In genomic region chr6:32609731-32610640, GRCh38 we compare ENCODE assay signal across 1 cellular context.
A peak's percentile ranks its signal among the peaks of the same experiment; 100 is the strongest.
TF ChIP-seq lines count a peak whose summit lies in the region.

No MANE protein-coding gene starts in this region.

TF ChIP-seq in HEK293, 187 proteins besides CTCF, POLR2A, EP300 and RAD21 (continued from another document):
- TF ChIP-seq ZNF518A (tag by site-specific recombination; conservative IDR thresholded peaks at IDR 0.05; ENCODE audit: low read depth) = peak; percentile 50; the same call in 1 of the 2 replicates
- peak; percentile 50 for TF ChIP-seq SCRT1 (tag by site-specific recombination; IDR thresholded peaks at IDR 0.05; ENCODE audit: borderline replicate concordance)
- peak; percentile 85 for TF ChIP-seq IKZF3 (tag by site-specific recombination; IDR thresholded peaks at IDR 0.05)
- TF ChIP-seq KLF1 (tag by site-specific recombination; IDR thresholded peaks at IDR 0.05) = no peak
- TF ChIP-seq ZNF623 (tag by site-specific recombination; IDR thresholded peaks at IDR 0.05) = 0 out of 2 replicates have a peak, but pooled peaks have one; percentile 19
- TF ChIP-seq ZNF837 (tag by site-specific recombination; IDR thresholded peaks at IDR 0.05) = no peak
- TF ChIP-seq ZXDB (tag by site-specific recombination; IDR thresholded peaks at IDR 0.05) = peak; percentile 48; the same call in 1 of the 2 replicates
- no peak for TF ChIP-seq KLF16 (tag by site-specific recombination; IDR thresholded peaks at IDR 0.05)
- no peak for TF ChIP-seq ZNF707 (tag by site-specific recombination; IDR thresholded peaks at IDR 0.05)
- peak; percentile 86 for TF ChIP-seq PRDM10 (tag by site-specific recombination; IDR thresholded peaks at IDR 0.05)
- no peak for TF ChIP-seq HIC1 (tag by site-specific recombination; IDR thresholded peaks at IDR 0.05)
- peak; percentile 78 for TF ChIP-seq ZNF629 (tag by site-specific recombination; IDR thresholded peaks at IDR 0.05)
- TF ChIP-seq GLIS2 (tag by site-specific recombination; IDR thresholded peaks at IDR 0.05) = no peak
- peak; percentile 96 for TF ChIP-seq ZNF664 (tag by site-specific recombination; IDR thresholded peaks at IDR 0.05)
- peak; percentile 60; the same call in 1 of the 2 replicates for TF ChIP-seq SP7 (tag by site-specific recombination; IDR thresholded peaks at IDR 0.05)
- no peak for TF ChIP-seq ZNF639 (tag by site-specific recombination; IDR thresholded peaks at IDR 0.05)
- no peak for TF ChIP-seq ZSCAN16 (tag by site-specific recombination; IDR thresholded peaks at IDR 0.05)
